Comparison of ENCODE assay signal across 1 cellular context in the genomic region with DNA sequence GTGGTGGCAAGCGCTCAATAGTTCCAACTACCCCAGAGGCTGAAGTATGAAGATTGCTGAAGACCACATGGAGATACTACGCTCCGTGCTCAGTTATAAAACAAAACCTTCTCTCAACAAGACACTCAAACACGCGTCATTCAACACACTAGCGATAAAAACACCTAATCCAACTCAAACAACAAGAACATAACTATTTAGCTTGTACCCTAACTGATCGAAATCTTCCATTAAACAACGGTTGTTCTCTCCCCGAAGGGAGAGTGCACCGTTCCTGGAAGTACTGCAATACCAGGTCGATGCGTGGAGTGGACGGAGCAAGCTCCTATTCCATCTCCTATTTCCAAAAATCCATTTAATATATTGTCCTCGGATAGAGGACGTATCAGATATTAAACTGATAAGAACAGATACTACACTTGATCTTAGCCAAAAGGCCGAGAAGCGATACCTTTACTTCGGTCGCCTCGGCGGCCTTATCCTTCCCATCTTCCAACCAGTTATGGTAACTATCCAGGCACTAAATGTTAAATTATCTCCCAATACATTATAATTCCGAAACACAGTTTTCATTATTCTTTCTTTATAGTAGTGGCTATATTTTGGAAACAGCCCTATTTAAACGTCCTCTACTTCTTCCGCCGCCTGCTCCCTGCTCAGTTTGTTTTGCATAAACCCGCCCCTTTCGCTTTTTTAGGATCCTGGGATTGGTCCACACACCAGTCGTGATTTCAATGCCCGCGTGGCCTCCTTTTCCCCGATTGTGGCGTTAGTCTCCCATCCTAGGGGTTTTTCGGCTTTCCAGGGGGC.
A peak's percentile ranks its signal among the peaks of the same experiment; 100 is the strongest.
TF ChIP-seq lines count a peak whose summit lies in the region.

No MANE protein-coding gene starts in this region.

TF ChIP-seq in HepG2, 621 proteins besides CTCF, POLR2A, EP300 and RAD21 (continued from another document and continues in another):
- TF ChIP-seq, protein P1, sequence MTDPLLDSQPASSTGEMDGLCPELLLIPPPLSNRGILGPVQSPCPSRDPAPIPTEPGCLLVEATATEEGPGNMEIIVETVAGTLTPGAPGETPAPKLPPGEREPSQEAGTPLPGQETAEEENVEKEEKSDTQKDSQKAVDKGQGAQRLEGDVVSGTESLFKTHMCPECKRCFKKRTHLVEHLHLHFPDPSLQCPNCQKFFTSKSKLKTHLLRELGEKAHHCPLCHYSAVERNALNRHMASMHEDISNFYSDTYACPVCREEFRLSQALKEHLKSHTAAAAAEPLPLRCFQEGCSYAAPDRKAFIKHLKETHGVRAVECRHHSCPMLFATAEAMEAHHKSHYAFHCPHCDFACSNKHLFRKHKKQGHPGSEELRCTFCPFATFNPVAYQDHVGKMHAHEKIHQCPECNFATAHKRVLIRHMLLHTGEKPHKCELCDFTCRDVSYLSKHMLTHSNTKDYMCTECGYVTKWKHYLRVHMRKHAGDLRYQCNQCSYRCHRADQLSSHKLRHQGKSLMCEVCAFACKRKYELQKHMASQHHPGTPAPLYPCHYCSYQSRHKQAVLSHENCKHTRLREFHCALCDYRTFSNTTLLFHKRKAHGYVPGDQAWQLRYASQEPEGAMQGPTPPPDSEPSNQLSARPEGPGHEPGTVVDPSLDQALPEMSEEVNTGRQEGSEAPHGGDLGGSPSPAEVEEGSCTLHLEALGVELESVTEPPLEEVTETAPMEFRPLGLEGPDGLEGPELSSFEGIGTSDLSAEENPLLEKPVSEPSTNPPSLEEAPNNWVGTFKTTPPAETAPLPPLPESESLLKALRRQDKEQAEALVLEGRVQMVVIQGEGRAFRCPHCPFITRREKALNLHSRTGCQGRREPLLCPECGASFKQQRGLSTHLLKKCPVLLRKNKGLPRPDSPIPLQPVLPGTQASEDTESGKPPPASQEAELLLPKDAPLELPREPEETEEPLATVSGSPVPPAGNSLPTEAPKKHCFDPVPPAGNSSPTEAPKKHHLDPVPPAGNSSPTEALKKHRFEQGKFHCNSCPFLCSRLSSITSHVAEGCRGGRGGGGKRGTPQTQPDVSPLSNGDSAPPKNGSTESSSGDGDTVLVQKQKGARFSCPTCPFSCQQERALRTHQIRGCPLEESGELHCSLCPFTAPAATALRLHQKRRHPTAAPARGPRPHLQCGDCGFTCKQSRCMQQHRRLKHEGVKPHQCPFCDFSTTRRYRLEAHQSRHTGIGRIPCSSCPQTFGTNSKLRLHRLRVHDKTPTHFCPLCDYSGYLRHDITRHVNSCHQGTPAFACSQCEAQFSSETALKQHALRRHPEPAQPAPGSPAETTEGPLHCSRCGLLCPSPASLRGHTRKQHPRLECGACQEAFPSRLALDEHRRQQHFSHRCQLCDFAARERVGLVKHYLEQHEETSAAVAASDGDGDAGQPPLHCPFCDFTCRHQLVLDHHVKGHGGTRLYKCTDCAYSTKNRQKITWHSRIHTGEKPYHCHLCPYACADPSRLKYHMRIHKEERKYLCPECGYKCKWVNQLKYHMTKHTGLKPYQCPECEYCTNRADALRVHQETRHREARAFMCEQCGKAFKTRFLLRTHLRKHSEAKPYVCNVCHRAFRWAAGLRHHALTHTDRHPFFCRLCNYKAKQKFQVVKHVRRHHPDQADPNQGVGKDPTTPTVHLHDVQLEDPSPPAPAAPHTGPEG (CRISPR knock-in tag; IDR thresholded peaks at IDR 0.05), result 0 out of 2 replicates have a peak, but pooled peaks have one; percentile 27
- TF ChIP-seq TBL1XR1 (IDR thresholded peaks at IDR 0.05; ENCODE audit: borderline replicate concordance, low read length, partially characterized antibody), result peak; percentile 85
- peak; percentile 93 for TF ChIP-seq HMG20B (CRISPR knock-in tag; conservative IDR thresholded peaks at IDR 0.05)
- TF ChIP-seq SOX5 (CRISPR knock-in tag; IDR thresholded peaks at IDR 0.05; ENCODE audit: borderline replicate concordance), result peak; percentile 83
- peak; percentile 75 for TF ChIP-seq ZBTB20 (CRISPR knock-in tag; IDR thresholded peaks at IDR 0.05; ENCODE audit: borderline replicate concordance, low read depth)
- TF ChIP-seq RBM22 (optimal IDR thresholded peaks at IDR 0.05; ENCODE audit: low read length), result peak; percentile 98
- TF ChIP-seq, protein P2, sequence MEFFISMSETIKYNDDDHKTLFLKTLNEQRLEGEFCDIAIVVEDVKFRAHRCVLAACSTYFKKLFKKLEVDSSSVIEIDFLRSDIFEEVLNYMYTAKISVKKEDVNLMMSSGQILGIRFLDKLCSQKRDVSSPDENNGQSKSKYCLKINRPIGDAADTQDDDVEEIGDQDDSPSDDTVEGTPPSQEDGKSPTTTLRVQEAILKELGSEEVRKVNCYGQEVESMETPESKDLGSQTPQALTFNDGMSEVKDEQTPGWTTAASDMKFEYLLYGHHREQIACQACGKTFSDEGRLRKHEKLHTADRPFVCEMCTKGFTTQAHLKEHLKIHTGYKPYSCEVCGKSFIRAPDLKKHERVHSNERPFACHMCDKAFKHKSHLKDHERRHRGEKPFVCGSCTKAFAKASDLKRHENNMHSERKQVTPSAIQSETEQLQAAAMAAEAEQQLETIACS (CRISPR knock-in tag; IDR thresholded peaks at IDR 0.05), result 0 out of 2 replicates have a peak, but pooled peaks have one; percentile 48
- TF ChIP-seq, protein P3, sequence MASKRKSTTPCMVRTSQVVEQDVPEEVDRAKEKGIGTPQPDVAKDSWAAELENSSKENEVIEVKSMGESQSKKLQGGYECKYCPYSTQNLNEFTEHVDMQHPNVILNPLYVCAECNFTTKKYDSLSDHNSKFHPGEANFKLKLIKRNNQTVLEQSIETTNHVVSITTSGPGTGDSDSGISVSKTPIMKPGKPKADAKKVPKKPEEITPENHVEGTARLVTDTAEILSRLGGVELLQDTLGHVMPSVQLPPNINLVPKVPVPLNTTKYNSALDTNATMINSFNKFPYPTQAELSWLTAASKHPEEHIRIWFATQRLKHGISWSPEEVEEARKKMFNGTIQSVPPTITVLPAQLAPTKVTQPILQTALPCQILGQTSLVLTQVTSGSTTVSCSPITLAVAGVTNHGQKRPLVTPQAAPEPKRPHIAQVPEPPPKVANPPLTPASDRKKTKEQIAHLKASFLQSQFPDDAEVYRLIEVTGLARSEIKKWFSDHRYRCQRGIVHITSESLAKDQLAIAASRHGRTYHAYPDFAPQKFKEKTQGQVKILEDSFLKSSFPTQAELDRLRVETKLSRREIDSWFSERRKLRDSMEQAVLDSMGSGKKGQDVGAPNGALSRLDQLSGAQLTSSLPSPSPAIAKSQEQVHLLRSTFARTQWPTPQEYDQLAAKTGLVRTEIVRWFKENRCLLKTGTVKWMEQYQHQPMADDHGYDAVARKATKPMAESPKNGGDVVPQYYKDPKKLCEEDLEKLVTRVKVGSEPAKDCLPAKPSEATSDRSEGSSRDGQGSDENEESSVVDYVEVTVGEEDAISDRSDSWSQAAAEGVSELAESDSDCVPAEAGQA (IDR thresholded peaks at IDR 0.05; ENCODE audit: low read depth), result peak; percentile 71; the same call in 1 of the 2 replicates
- TF ChIP-seq, protein P3 (CRISPR knock-in tag; IDR thresholded peaks at IDR 0.05; ENCODE audit: borderline replicate concordance), result peak; percentile 84; the same call in 1 of the 2 replicates
- TF ChIP-seq ESRRA (CRISPR knock-in tag; IDR thresholded peaks at IDR 0.05; ENCODE audit: low read depth), result peak; percentile 52; the same call in 1 of the 2 replicates
- TF ChIP-seq ZEB1 (IDR thresholded peaks at IDR 0.05; ENCODE audit: insufficient replicate concordance, low read depth), result peak; percentile 94
- TF ChIP-seq, protein P4, sequence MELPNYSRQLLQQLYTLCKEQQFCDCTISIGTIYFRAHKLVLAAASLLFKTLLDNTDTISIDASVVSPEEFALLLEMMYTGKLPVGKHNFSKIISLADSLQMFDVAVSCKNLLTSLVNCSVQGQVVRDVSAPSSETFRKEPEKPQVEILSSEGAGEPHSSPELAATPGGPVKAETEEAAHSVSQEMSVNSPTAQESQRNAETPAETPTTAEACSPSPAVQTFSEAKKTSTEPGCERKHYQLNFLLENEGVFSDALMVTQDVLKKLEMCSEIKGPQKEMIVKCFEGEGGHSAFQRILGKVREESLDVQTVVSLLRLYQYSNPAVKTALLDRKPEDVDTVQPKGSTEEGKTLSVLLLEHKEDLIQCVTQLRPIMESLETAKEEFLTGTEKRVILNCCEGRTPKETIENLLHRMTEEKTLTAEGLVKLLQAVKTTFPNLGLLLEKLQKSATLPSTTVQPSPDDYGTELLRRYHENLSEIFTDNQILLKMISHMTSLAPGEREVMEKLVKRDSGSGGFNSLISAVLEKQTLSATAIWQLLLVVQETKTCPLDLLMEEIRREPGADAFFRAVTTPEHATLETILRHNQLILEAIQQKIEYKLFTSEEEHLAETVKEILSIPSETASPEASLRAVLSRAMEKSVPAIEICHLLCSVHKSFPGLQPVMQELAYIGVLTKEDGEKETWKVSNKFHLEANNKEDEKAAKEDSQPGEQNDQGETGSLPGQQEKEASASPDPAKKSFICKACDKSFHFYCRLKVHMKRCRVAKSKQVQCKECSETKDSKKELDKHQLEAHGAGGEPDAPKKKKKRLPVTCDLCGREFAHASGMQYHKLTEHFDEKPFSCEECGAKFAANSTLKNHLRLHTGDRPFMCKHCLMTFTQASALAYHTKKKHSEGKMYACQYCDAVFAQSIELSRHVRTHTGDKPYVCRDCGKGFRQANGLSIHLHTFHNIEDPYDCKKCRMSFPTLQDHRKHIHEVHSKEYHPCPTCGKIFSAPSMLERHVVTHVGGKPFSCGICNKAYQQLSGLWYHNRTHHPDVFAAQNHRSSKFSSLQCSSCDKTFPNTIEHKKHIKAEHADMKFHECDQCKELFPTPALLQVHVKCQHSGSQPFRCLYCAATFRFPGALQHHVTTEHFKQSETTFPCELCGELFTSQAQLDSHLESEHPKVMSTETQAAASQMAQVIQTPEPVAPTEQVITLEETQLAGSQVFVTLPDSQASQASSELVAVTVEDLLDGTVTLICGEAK (IDR thresholded peaks at IDR 0.05), result no peak
- TF ChIP-seq, protein P4 (CRISPR knock-in tag; IDR thresholded peaks at IDR 0.05), result peak; percentile 30; the same call in 1 of the 2 replicates
- peak; percentile 66 for TF ChIP-seq SP2 (CRISPR knock-in tag; IDR thresholded peaks at IDR 0.05)
- peak; percentile 93 for TF ChIP-seq SSRP1 (CRISPR knock-in tag; IDR thresholded peaks at IDR 0.05)
- peak; percentile 99 for TF ChIP-seq SMAD3 (CRISPR knock-in tag; IDR thresholded peaks at IDR 0.05)
- TF ChIP-seq ZNF510 (CRISPR knock-in tag; IDR thresholded peaks at IDR 0.05; ENCODE audit: low read depth), result peak; percentile 72; the same call in 1 of the 2 replicates
- TF ChIP-seq ZNF563 (CRISPR knock-in tag; IDR thresholded peaks at IDR 0.05), result 0 out of 2 replicates have a peak, but pooled peaks have one; percentile 35
- TF ChIP-seq, protein P5, sequence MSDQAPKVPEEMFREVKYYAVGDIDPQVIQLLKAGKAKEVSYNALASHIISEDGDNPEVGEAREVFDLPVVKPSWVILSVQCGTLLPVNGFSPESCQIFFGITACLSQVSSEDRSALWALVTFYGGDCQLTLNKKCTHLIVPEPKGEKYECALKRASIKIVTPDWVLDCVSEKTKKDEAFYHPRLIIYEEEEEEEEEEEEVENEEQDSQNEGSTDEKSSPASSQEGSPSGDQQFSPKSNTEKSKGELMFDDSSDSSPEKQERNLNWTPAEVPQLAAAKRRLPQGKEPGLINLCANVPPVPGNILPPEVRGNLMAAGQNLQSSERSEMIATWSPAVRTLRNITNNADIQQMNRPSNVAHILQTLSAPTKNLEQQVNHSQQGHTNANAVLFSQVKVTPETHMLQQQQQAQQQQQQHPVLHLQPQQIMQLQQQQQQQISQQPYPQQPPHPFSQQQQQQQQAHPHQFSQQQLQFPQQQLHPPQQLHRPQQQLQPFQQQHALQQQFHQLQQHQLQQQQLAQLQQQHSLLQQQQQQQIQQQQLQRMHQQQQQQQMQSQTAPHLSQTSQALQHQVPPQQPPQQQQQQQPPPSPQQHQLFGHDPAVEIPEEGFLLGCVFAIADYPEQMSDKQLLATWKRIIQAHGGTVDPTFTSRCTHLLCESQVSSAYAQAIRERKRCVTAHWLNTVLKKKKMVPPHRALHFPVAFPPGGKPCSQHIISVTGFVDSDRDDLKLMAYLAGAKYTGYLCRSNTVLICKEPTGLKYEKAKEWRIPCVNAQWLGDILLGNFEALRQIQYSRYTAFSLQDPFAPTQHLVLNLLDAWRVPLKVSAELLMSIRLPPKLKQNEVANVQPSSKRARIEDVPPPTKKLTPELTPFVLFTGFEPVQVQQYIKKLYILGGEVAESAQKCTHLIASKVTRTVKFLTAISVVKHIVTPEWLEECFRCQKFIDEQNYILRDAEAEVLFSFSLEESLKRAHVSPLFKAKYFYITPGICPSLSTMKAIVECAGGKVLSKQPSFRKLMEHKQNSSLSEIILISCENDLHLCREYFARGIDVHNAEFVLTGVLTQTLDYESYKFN (CRISPR knock-in tag; conservative IDR thresholded peaks at IDR 0.05), result peak; percentile 57
